In genomic region chr3:25831578-25831977, GRCh38 we compare ENCODE assay signal across 9 cellular contexts. TPM values are rescaled to one million over a fixed set of nuclear protein-coding genes. Genes with fewer than 3 reads are reported as not detected.
DNase-seq lines count a peak whose midpoint lies in the region; ATAC-seq and TF ChIP-seq lines count a peak whose summit lies in the region.
"Had no signal": no experiment of that assay in that cellular context is flagged by ENCODE, and none has a peak within 500 bp of the region (broad histone marks: within the 10 kb centered on the region; RNA-seq: fewer than 3 reads in every experiment).

No MANE protein-coding gene starts in this region.

- DNase-seq in NCI-H2107 treated with DMSO at 0.1 percent for 48 hours (lab: John Stamatoyannopoulos, UW; ENCODE audit: unreplicated experiment) (peak; percentile 1), NCI-H2107 (lab: John Stamatoyannopoulos, UW) (no peak), NCI-H2227 treated with DMSO at 0.1 percent for 48 hours (lab: John Stamatoyannopoulos, UW) (peak; percentile 3), choroid plexus epithelial cell (ENCODE audit: low read depth) (peak; percentile 75), renal cortical epithelial cell (ENCODE audit: low read depth) (peak; percentile 82), GM13977 (ENCODE audit: low spot score) (no peak)
- no peak for DNase-seq in activated CD4-positive, alpha-beta T cell treated with anti-CD3 and anti-CD28 coated beads for 48 hours
- DNase-seq: lower lobe of right lung had no signal

- ATAC-seq in GM21367 (IDR thresholded peaks at IDR 0.05; ENCODE audit: unreplicated experiment) = no peak
- ATAC-seq: lower lobe of right lung had no signal

- in situ Hi-C loops in GM13977 (cut with MboI; ENCODE audit: low pct_unique_long_range_greater_than_20kb, low sequenced_read_pairs, unreplicated experiment) = no loop called here

- H3K4me3 ChIP-seq in choroid plexus epithelial cell (ENCODE audit: low read depth, low read length) = no peak overlapping the region
- H3K4me3 ChIP-seq: lower lobe of right lung had no signal

- peak; percentile 70 for TF ChIP-seq CTCF in choroid plexus epithelial cell (conservative IDR thresholded peaks at IDR 0.05; ENCODE audit: low read depth, low read length)
- TF ChIP-seq CTCF in GM13977 (IDR thresholded peaks at IDR 0.05; ENCODE audit: extremely low read depth, insufficient read depth, missing control alignments) = no peak

RNA-seq across cellular contexts. Expression of gene OXSM, which starts 41.7 kb away (rescaled TPM):
- total RNA-seq in renal cortical epithelial cell = 14.4 and 17.6 TPM in 2 replicates

RNA-seq across cellular contexts. Expression of gene NGLY1, which starts 48.3 kb away (rescaled TPM):
- total RNA-seq in renal cortical epithelial cell = 39.9 and 42.7 TPM in 2 replicates

Comparison
In these comparisons a context has a peak if more than half of its experiments do, and no peak if none do; other contexts are left out.
1. DNase-seq: peak in NCI-H2107 treated with DMSO at 0.1 percent for 48 hours (single experiment), NCI-H2227 treated with DMSO at 0.1 percent for 48 hours (single experiment), choroid plexus epithelial cell (single experiment) and renal cortical epithelial cell (single experiment); none in NCI-H2107 (single experiment), activated CD4-positive, alpha-beta T cell treated with anti-CD3 and anti-CD28 coated beads for 48 hours (single experiment) and GM13977 (single experiment).